In genomic region chr11:65953471-65953870, GRCh38 we compare ENCODE assay signal across 34 cellular contexts. TPM values are rescaled to one million over a fixed set of nuclear protein-coding genes. Genes with fewer than 3 reads are reported as not detected.
"Had no signal": no experiment of that assay in that cellular context is flagged by ENCODE, and none has a peak within 500 bp of the region (broad histone marks: within the 10 kb centered on the region; RNA-seq: fewer than 3 reads in every experiment).

No MANE protein-coding gene starts in this region.

- DNase-seq: activated CD4-positive, alpha-beta T cell treated with anti-CD3 and anti-CD28 coated beads, Interleukin-2, amount 50 U/mL, for 1 hour; activated CD8-positive, alpha-beta memory T cell treated with anti-CD3 and anti-CD28 coated beads, Interleukin-2, amount 10 ng/mL, durations not matched to agents 7 days and 5 days; activated CD8-positive, alpha-beta T cell treated with anti-CD3 and anti-CD28 coated beads, Interleukin-2, amount 10 ng/mL, durations not matched to agents 7 days and 5 days; activated naive CD8-positive, alpha-beta T cell treated with anti-CD3 and anti-CD28 coated beads, Interleukin-2, amount 50 U/mL, for 24 hours; activated T-cell treated with anti-CD3 and anti-CD28 coated beads, Interleukin-2, amount 50 U/mL, for 48 hours; amygdala; caudate nucleus; cortex of kidney; foreskin fibroblast; head of caudate nucleus; hypothalamus; lower lobe of right lung; mesendoderm; mucosa of descending colon; pancreas; retina; stimulated activated CD4-positive, alpha-beta T cell treated with anti-CD3 and anti-CD28 coated beads, Interleukin-12 subunit alpha, Interleukin-12 subunit beta, amount 100 ng/mL, for 4 hours; stimulated activated CD4-positive, alpha-beta T cell treated with anti-CD3 and anti-CD28 coated beads, Interleukin-4, amount 100 ng/mL, for 1 hour; stimulated activated naive CD8-positive, alpha-beta T cell treated with anti-CD3 and anti-CD28 coated beads, Interleukin-15, Interleukin-2, amounts not matched to agents 100 U/mL and 50 U/mL, for 24 hours; T-helper 17 cell; T1000; testis; transverse colon had no signal

- H3K27ac ChIP-seq: left lung, lower lobe of right lung, pancreas, prostate gland, testis, transverse colon had no signal

- H3K4me3 Mint-ChIP-seq: activated CD8-positive, alpha-beta memory T cell treated with anti-CD3 and anti-CD28 coated beads, Interleukin-2, amount 10 ng/mL, durations not matched to agents 7 days and 5 days; activated CD8-positive, alpha-beta T cell treated with anti-CD3 and anti-CD28 coated beads, Interleukin-2, amount 10 ng/mL, durations not matched to agents 7 days and 5 days; activated naive CD4-positive, alpha-beta T cell treated with anti-CD3 and anti-CD28 coated beads, Interleukin-2, amount 50 U/mL, for 24 hours; activated naive CD8-positive, alpha-beta T cell treated with anti-CD3 and anti-CD28 coated beads, Interleukin-2, amount 50 U/mL, for 24 hours; nephron; T-helper 17 cell had no signal

- H3K36me3 Mint-ChIP-seq: activated CD8-positive, alpha-beta memory T cell treated with anti-CD3 and anti-CD28 coated beads, Interleukin-2, amount 10 ng/mL, durations not matched to agents 7 days and 5 days; activated naive CD4-positive, alpha-beta T cell treated with anti-CD3 and anti-CD28 coated beads, Interleukin-2, amount 50 U/mL, for 24 hours had no signal

- H3K4me1 Mint-ChIP-seq: nephron had no signal

- H3K27me3 ChIP-seq: pancreas, testis had no signal

- H3K9me3 Mint-ChIP-seq: activated naive CD4-positive, alpha-beta T cell treated with anti-CD3 and anti-CD28 coated beads, Interleukin-2, amount 50 U/mL, for 24 hours; activated naive CD8-positive, alpha-beta T cell treated with anti-CD3 and anti-CD28 coated beads, Interleukin-2, amount 50 U/mL, for 24 hours; activated T-helper 2 cell treated with anti-CD3 and anti-CD28 coated beads, Interferon-gamma antibody, Interleukin-2, Interleukin-4, amounts not matched to agents 10 μg/mL and 5 μg/mL and 100 μg/mL, durations not matched to agents 14 hours and 24 hours and 36 hours; nephron had no signal

- H3K27me3 Mint-ChIP-seq: activated naive CD4-positive, alpha-beta T cell treated with anti-CD3 and anti-CD28 coated beads, Interleukin-2, amount 50 U/mL, for 24 hours; activated naive CD8-positive, alpha-beta T cell treated with anti-CD3 and anti-CD28 coated beads, Interleukin-2, amount 50 U/mL, for 24 hours; T-helper 17 cell had no signal

- FAIRE-seq: endothelial cell of umbilical vein, pancreas, urothelium cell line had no signal

- ATAC-seq: activated CD8-positive, alpha-beta memory T cell treated with anti-CD3 and anti-CD28 coated beads, Interleukin-2, amount 10 ng/mL, durations not matched to agents 7 days and 5 days; activated CD8-positive, alpha-beta T cell treated with anti-CD3 and anti-CD28 coated beads, Interleukin-2, amount 10 ng/mL, durations not matched to agents 7 days and 5 days; activated naive CD8-positive, alpha-beta T cell treated with anti-CD3 and anti-CD28 coated beads, Interleukin-2, amount 50 U/mL, for 24 hours; left lung; mucosa of descending colon; pancreas; sciatic nerve; stimulated activated naive CD8-positive, alpha-beta T cell treated with anti-CD3 and anti-CD28 coated beads, Interleukin-15, Interleukin-2, amounts not matched to agents 100 U/mL and 50 U/mL, for 24 hours; T-helper 17 cell had no signal

- H3K9me3 ChIP-seq: left lung, lower lobe of right lung, mucosa of descending colon, pancreas, prostate gland, testis, transverse colon had no signal

- H3K27ac Mint-ChIP-seq: activated CD8-positive, alpha-beta memory T cell treated with anti-CD3 and anti-CD28 coated beads, Interleukin-2, amount 10 ng/mL, durations not matched to agents 7 days and 5 days; activated CD8-positive, alpha-beta T cell treated with anti-CD3 and anti-CD28 coated beads, Interleukin-2, amount 10 ng/mL, durations not matched to agents 7 days and 5 days; activated naive CD4-positive, alpha-beta T cell treated with anti-CD3 and anti-CD28 coated beads, Interleukin-2, amount 50 U/mL, for 24 hours; activated naive CD8-positive, alpha-beta T cell treated with anti-CD3 and anti-CD28 coated beads, Interleukin-2, amount 50 U/mL, for 24 hours; activated T-helper 2 cell treated with anti-CD3 and anti-CD28 coated beads, Interferon-gamma antibody, Interleukin-2, Interleukin-4, amounts not matched to agents 10 μg/mL and 5 μg/mL and 100 μg/mL, durations not matched to agents 14 hours and 24 hours and 36 hours; nephron; T-helper 17 cell had no signal

- H3K4me1 ChIP-seq: left lung, lower lobe of right lung, pancreas, prostate gland, testis, transverse colon had no signal

- H3K4me3 ChIP-seq: left lung, lower lobe of right lung, mucosa of descending colon, pancreas, prostate gland, skin epidermis, testis, transverse colon had no signal

- H3K36me3 ChIP-seq: left lung, lower lobe of right lung, pancreas, prostate gland, transverse colon had no signal

RNA-seq across cellular contexts. Expression of gene TSGA10IP, which starts 8.2 kb away (rescaled TPM):
- total RNA-seq: activated CD8-positive, alpha-beta memory T cell treated with anti-CD3 and anti-CD28 coated beads, Interleukin-2, amount 10 ng/mL, durations not matched to agents 7 days and 5 days; activated CD8-positive, alpha-beta T cell treated with anti-CD3 and anti-CD28 coated beads, Interleukin-2, amount 10 ng/mL, durations not matched to agents 7 days and 5 days; activated T-helper 2 cell treated with anti-CD3 and anti-CD28 coated beads, Interferon-gamma antibody, Interleukin-2, Interleukin-4, amounts not matched to agents 10 μg/mL and 5 μg/mL and 100 μg/mL, durations not matched to agents 14 hours and 24 hours and 36 hours; chondrocyte; endothelial cell of umbilical vein; left lung; lower lobe of right lung; sciatic nerve; T-helper 17 cell; transverse colon had no signal
- polyA plus RNA-seq: endothelial cell of umbilical vein, esophagus, pancreas had no signal
